In the genomic region with DNA sequence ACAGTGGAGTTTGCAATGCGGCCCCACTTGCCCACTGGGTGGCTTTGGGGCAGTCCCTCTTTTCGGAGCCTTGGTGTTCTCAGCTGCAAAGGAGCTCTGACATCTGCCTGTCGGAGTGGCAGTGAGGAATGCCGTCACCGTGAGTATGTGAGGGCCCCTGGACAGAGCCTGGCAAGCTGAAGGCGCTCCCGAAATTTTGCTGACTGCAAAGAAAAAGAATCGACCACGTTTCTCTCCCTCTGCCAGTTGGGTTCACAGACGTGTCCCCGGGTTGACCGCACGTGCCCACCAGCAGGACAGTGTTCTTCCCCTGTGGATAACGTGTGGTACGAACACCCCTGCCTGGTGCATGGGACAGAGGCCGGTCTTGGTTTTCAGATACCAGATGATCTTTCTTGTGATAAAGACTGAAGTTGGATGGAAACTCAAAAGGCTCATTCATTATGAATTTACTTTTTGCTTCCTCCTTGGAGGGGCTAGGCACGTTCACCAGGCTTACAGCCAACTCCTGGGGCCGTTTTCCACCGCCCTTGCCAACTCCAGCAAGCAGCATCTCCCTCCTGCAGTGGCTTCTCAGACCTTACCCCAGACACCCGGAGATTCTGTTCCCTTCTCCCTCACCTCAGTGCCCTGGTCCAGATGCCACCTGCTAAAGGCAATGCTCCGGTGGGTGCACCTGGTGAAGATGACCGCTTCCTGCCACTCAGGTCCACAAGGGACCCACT, we compare ENCODE assay signal across 12 cellular contexts. TPM values are rescaled to one million over a fixed set of nuclear protein-coding genes. Genes with fewer than 3 reads are reported as not detected.
A peak's percentile ranks its signal among the peaks of the same experiment; 100 is the strongest.
DNase-seq lines count a peak whose midpoint lies in the region; ATAC-seq, FAIRE-seq and TF ChIP-seq lines count a peak whose summit lies in the region.
"Had no signal": no experiment of that assay in that cellular context is flagged by ENCODE, and none has a peak within 500 bp of the region (broad histone marks: within the 10 kb centered on the region; RNA-seq: fewer than 3 reads in every experiment).

No MANE protein-coding gene starts in this region.

- H3K4me3 ChIP-seq in A549: no peak overlapping the region
- no peak overlapping the region for H3K4me3 ChIP-seq in IMR-90 (ENCODE audit: insufficient read depth, low read depth, low read length)
- H3K4me3 ChIP-seq: SJSA1 had no signal

- TF ChIP-seq EP300 in A549 (IDR thresholded peaks at IDR 0.05): no peak

- peak overlapping the region; percentile 66 for H2AK9ac ChIP-seq in IMR-90 (replicated peaks; ENCODE audit: low read depth, low read length, poor library complexity)

- in situ Hi-C loops in IMR-90 (cut with MboI; ENCODE audit: low sequenced_read_pairs): no loop called here

- peak overlapping the region; percentile 91 for H3K14ac ChIP-seq in IMR-90 (replicated peaks; ENCODE audit: low read depth, low read length)

- H3K27me3 Mint-ChIP-seq in brain (peaks cover 2% of the 10 kb centered on the region), nephron progenitor cell (ENCODE audit: low read depth, poor library complexity) (peaks cover 4% of the 10 kb centered on the region)

- ATAC-seq in A549: no peak
- ATAC-seq in IMR-90 (ENCODE audit: low read depth): no peak
- ATAC-seq in HG02798 (IDR thresholded peaks at IDR 0.05; ENCODE audit: poor library complexity, unreplicated experiment): no peak
- ATAC-seq: left colon had no signal

- no peak overlapping the region for H2AFZ ChIP-seq in IMR-90 (replicated peaks; ENCODE audit: low read length, poor library complexity)

- FAIRE-seq in A549 (lab: Jason Lieb, UNC): no peak
- FAIRE-seq: D721Med had no signal

- CTCF ChIA-PET in A549 (lab: Yijun Ruan, JAX) (interaction anchor here (0.6 to 9.9 kb wide), 10 partner anchors 9 to 743 kb away, joined by 3 to 253 read pairs (median 6); no protein-coding TSS in a partner anchor), IMR-90 (lab: Yijun Ruan, JAX) (interaction anchor here (1.4 kb wide), 1 partner anchor 108 kb away, joined by 8 read pairs; no protein-coding TSS in a partner anchor)

- H3K9me3 Mint-ChIP-seq in brain: no peaks in the 10 kb centered on the region
- H3K9me3 Mint-ChIP-seq in nephron progenitor cell: no peaks in the 10 kb centered on the region

- H3K4ac ChIP-seq in IMR-90 (ENCODE audit: low read depth, low read length): peak overlapping the region; percentile 99

- H3K36me3 Mint-ChIP-seq in brain: peaks cover 11% of the 10 kb centered on the region
- H3K36me3 Mint-ChIP-seq in nephron progenitor cell (ENCODE audit: low read depth): peaks cover 4% of the 10 kb centered on the region

- peaks cover 48% of the 10 kb centered on the region for H3K4me1 Mint-ChIP-seq in brain
- H3K4me1 Mint-ChIP-seq in nephron progenitor cell: peaks cover 44% of the 10 kb centered on the region

- DNase-seq in A549 (ENCODE audit: low read depth in 1 of 2, low spot score in 1 of 2) (no peak), IMR-90 (no peak), nephron progenitor cell (no peak), SIG-M5 treated with dmso at 0.1 percent for 504 hours (lab: John Stamatoyannopoulos, UW; ENCODE audit: unreplicated experiment) (no peak), T-helper 1 cell (no peak), NCI-H2227 (lab: John Stamatoyannopoulos, UW; ENCODE audit: unreplicated experiment) (no peak)
- DNase-seq: left colon, NCI-H187 treated with DMSO at 0.1 percent for 48 hours had no signal

- peak overlapping the region; percentile 95 for H3K23ac ChIP-seq in IMR-90 (ENCODE audit: low read depth, low read length)

- peak overlapping the region; percentile 76; the same call in 1 of the 2 replicates for H3K18ac ChIP-seq in IMR-90 (ENCODE audit: low read depth, low read length)

- peak overlapping the region; percentile 99 for H2BK120ac ChIP-seq in IMR-90 (ENCODE audit: low read depth, low read length)

- H3K27ac ChIP-seq in A549: peak overlapping the region; percentile 95
- H3K27ac ChIP-seq in IMR-90 (ENCODE audit: insufficient read depth, low read length): no peak overlapping the region; the same call in 1 of the 2 replicates

- TF ChIP-seq POLR2A in A549 (IDR thresholded peaks at IDR 0.05; ENCODE audit: low read length): no peak
- no peak for TF ChIP-seq POLR2A in IMR-90 (IDR thresholded peaks at IDR 0.05; ENCODE audit: low read depth, low read length)

- H2BK5ac ChIP-seq in IMR-90 (ENCODE audit: low read depth, low read length, poor library complexity, severe bottlenecking): no peak overlapping the region

- peak overlapping the region; percentile 95 for H2BK20ac ChIP-seq in IMR-90 (ENCODE audit: low read depth, low read length)

- peaks cover 34% of the 10 kb centered on the region for H3K9me1 ChIP-seq in IMR-90 (ENCODE audit: insufficient read depth, low read length)

- H3K9ac ChIP-seq in IMR-90 (ENCODE audit: low read depth, low read length): peak overlapping the region; percentile 5; the same call in 1 of the 2 replicates

- peak overlapping the region; percentile 98 for H4K91ac ChIP-seq in IMR-90 (ENCODE audit: insufficient read depth, low read depth, low read length)

- no peak overlapping the region for H4K5ac ChIP-seq in IMR-90 (ENCODE audit: low read depth, low read length)

- peak overlapping the region; percentile 92 for H2AK5ac ChIP-seq in IMR-90 (ENCODE audit: low read depth, low read length)

- dilution Hi-C loops in IMR-90 (cut with HindIII; ENCODE audit: low sequenced_read_pairs, unreplicated experiment): no loop called here

- peaks cover 17 to 66% of the 10 kb centered on the region in 2 experiments for H3K79me1 ChIP-seq in IMR-90 (ENCODE audit: low read depth in 1 of 2, low read length in 2 of 2)

- H3K9me3 ChIP-seq in A549 (no peaks in the 10 kb centered on the region), IMR-90 (ENCODE audit: control insufficient read depth, insufficient read depth, low read length) (no peaks in the 10 kb centered on the region)
- H3K9me3 ChIP-seq: SJSA1 had no signal

- WGBS in A549 (ENCODE audit: missing lambda C conversion rate): 82% methylated on average over 22 of the region's 22 CpGs
- WGBS in IMR-90 (ENCODE audit: extremely low coverage in 2 of 2, insufficient read length in 1 of 2), 2 experiments: 37% methylated on average over 11 of the region's 22 CpGs; no CpG with 5 or more reads in 1 of the 2 experiments

- H3K27ac Mint-ChIP-seq in brain (peak overlapping the region; percentile 1 to 98 (median 84)), nephron progenitor cell (peak overlapping the region; percentile 24)

- H3K56ac ChIP-seq in IMR-90 (ENCODE audit: extremely low read depth, insufficient read depth, low read length): no peak overlapping the region; the same call in 1 of the 2 replicates

- POLR2A ChIA-PET in A549 (lab: Yijun Ruan, JAX): interaction anchor here (1.3 to 1.8 kb wide), 2 partner anchors 43 to 64 kb away, joined by 4 to 11 read pairs; no protein-coding TSS in a partner anchor
- POLR2A ChIA-PET in IMR-90 (lab: Charles Lee; ENCODE audit: unreplicated experiment): no interaction called here

- peaks cover 59% of the 10 kb centered on the region for H3K4me1 ChIP-seq in A549
- H3K4me1 ChIP-seq in IMR-90 (ENCODE audit: control insufficient read depth, insufficient read depth, low read length): peaks cover 37% of the 10 kb centered on the region

- TF ChIP-seq RAD21 in A549 (conservative IDR thresholded peaks at IDR 0.05 in 1 of 2, IDR thresholded peaks at IDR 0.05 in 1 of 2) (no peak), IMR-90 (IDR thresholded peaks at IDR 0.05; ENCODE audit: low read length) (no peak)

- peak overlapping the region; percentile 74 for H3K4me2 ChIP-seq in A549
- H3K4me2 ChIP-seq in IMR-90 (ENCODE audit: low read depth, low read length): no peak overlapping the region

- peaks cover 42% of the 10 kb centered on the region for H3K36me3 ChIP-seq in IMR-90 (ENCODE audit: control insufficient read depth, insufficient read depth, low read length)

- H2BK15ac ChIP-seq in IMR-90 (ENCODE audit: low read depth, low read length): peak overlapping the region; percentile 99

- intact Hi-C loops in IMR-90 (cut with micrococcal nuclease): loop anchor here (10.0 kb wide), 1 partner anchor 314 kb away; no protein-coding TSS in a partner anchor

- no peaks in the 10 kb centered on the region for H3K27me3 ChIP-seq in IMR-90 (ENCODE audit: control insufficient read depth, insufficient read depth, low read length)
- H3K27me3 ChIP-seq: SJSA1 had no signal

- H3K4me3 Mint-ChIP-seq in brain: no peak overlapping the region
- no peak overlapping the region for H3K4me3 Mint-ChIP-seq in nephron progenitor cell

- H4K20me1 ChIP-seq in IMR-90 (ENCODE audit: insufficient read depth, low read length): no peaks in the 10 kb centered on the region

- no peak for TF ChIP-seq CTCF in A549 (IDR thresholded peaks at IDR 0.05)
- no peak for TF ChIP-seq CTCF in IMR-90 (conservative IDR thresholded peaks at IDR 0.05; ENCODE audit: low read depth, low read length)
- TF ChIP-seq CTCF in brain (conservative IDR thresholded peaks at IDR 0.05): no peak
- no peak for TF ChIP-seq CTCF in nephron progenitor cell (IDR thresholded peaks at IDR 0.05)

- peak overlapping the region; percentile 88 to 96 for H4K8ac ChIP-seq in IMR-90 (ENCODE audit: low read depth in 2 of 2, low read length in 2 of 2)

- no TSS peak for BruUV-seq in IMR-90 (replicated peaks; lab: Mats Ljungman, UMichigan)

TF ChIP-seq in A549, 52 proteins besides CTCF, POLR2A, EP300 and RAD21 (continues in another document):
- TF ChIP-seq CBX2 (IDR thresholded peaks at IDR 0.05; ENCODE audit: borderline replicate concordance, low read depth): no peak
- no peak for TF ChIP-seq CHD2 (IDR thresholded peaks at IDR 0.05; ENCODE audit: low read length, partially characterized antibody)
- TF ChIP-seq HOXB13 (CRISPR knock-in tag; IDR thresholded peaks at IDR 0.05; ENCODE audit: low read depth): no peak
- TF ChIP-seq FOXS1 (CRISPR knock-in tag; IDR thresholded peaks at IDR 0.05): no peak
- TF ChIP-seq JUN (IDR thresholded peaks at IDR 0.05): no peak

TF ChIP-seq in IMR-90, 13 proteins besides CTCF, POLR2A, EP300 and RAD21 (continues in another document):
- TF ChIP-seq, protein P1, sequence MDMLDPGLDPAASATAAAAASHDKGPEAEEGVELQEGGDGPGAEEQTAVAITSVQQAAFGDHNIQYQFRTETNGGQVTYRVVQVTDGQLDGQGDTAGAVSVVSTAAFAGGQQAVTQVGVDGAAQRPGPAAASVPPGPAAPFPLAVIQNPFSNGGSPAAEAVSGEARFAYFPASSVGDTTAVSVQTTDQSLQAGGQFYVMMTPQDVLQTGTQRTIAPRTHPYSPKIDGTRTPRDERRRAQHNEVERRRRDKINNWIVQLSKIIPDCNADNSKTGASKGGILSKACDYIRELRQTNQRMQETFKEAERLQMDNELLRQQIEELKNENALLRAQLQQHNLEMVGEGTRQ (IDR thresholded peaks at IDR 0.05; ENCODE audit: low read depth, low read length): no peak

RNA-seq across cellular contexts. Expression of gene ECE1, which starts 29.7 kb away (rescaled TPM):
- polyA plus RNA-seq in A549 (2011; rRNA removed) (81.8 and 86.4 TPM in 2 replicates), A549 (2017; fragmentation: RNase III; extraction: RNeasy Plus Mini Kit Qiagen cat#74134 plus additional on column Dnase treatment) (40.5 to 53.2 TPM (median 45.7 TPM) in 3 replicates), IMR-90 (2012; rRNA removed) (124 and 133 TPM in 2 replicates), brain (ENCODE audit: insufficient read depth, low read depth, low replicate concordance) (70.1 TPM)
- polyA plus RNA-seq in A549 (2012; cell fraction: cytosol; rRNA removed): 32.0 and 38.7 TPM in 2 replicates
- polyA plus RNA-seq in A549 (2012; cell fraction: nucleus; rRNA removed): 55.8 and 74.0 TPM in 2 replicates
- polyA minus RNA-seq in A549 (2011; rRNA and poly(A)+ RNA removed): 48.6 and 51.8 TPM in 2 replicates
- 60.0 and 61.8 TPM in 2 replicates for total RNA-seq in IMR-90 (2012; rRNA removed)
- polyA plus RNA-seq in IMR-90 (2012; cell fraction: cytosol; rRNA removed): 90.4 and 122 TPM in 2 replicates
- polyA plus RNA-seq in IMR-90 (2012; cell fraction: nucleus; rRNA removed; ENCODE audit: low replicate concordance): 71.7 and 82.4 TPM in 2 replicates
